16 cellular contexts compared by ENCODE assay signal in genomic region chr11:107263865-107264563, GRCh38.
DNase-seq lines count a peak whose midpoint lies in the region; ATAC-seq, FAIRE-seq and TF ChIP-seq lines count a peak whose summit lies in the region.
"Had no signal": no experiment of that assay in that cellular context is flagged by ENCODE, and none has a peak within 500 bp of the region (broad histone marks: within the 10 kb centered on the region; RNA-seq: fewer than 3 reads in every experiment).

No MANE protein-coding gene starts in this region.

- H3K27me3 Mint-ChIP-seq in HFFc6 (ENCODE audit: insufficient read depth) (no peaks in the 10 kb centered on the region), mesothelial cell of epicardium (ENCODE audit: low read depth) (no peaks in the 10 kb centered on the region)
- H3K27me3 Mint-ChIP-seq in activated T-cell treated with anti-CD3 and anti-CD28 coated beads, Interleukin-2, amount 50 U/mL, for 24 hours = peaks cover 3% of the 10 kb centered on the region

- H3K36me3 Mint-ChIP-seq in HFFc6 (ENCODE audit: low read depth) (no peaks in the 10 kb centered on the region), mesothelial cell of epicardium (no peaks in the 10 kb centered on the region)
- no peaks in the 10 kb centered on the region for H3K36me3 Mint-ChIP-seq in activated T-cell treated with anti-CD3 and anti-CD28 coated beads, Interleukin-2, amount 50 U/mL, for 24 hours (ENCODE audit: low read depth)

- TF ChIP-seq POLR2A in GM12892 (IDR thresholded peaks at IDR 0.05; ENCODE audit: low read depth, low read length) = no peak

- DNase-seq in GM12892 (ENCODE audit: insufficient read length) (no peak), OCI-M1 (lab: John Stamatoyannopoulos, UW) (peak; percentile 1), HFFc6 (no peak), mesothelial cell of epicardium (ENCODE audit: low spot score in 2 of 2, unreplicated experiment in 2 of 2) (no peak), pons (ENCODE audit: low spot score) (no peak)
- DNase-seq in activated T-cell treated with anti-CD3 and anti-CD28 coated beads, Interleukin-2, amount 50 U/mL, for 24 hours = no peak
- DNase-seq: COR-L47, erythroblast, IMR-90, NCI-H1105, pancreas had no signal

- peak; percentile 48 for FAIRE-seq in GM12892 (lab: Jason Lieb, UNC)
- FAIRE-seq: astrocyte, G401.6, H1, pancreas had no signal

- H3K9me3 Mint-ChIP-seq in HFFc6 = no peaks in the 10 kb centered on the region; the same call in none of the 2 replicates
- no peaks in the 10 kb centered on the region for H3K9me3 Mint-ChIP-seq in activated T-cell treated with anti-CD3 and anti-CD28 coated beads, Interleukin-2, amount 50 U/mL, for 24 hours
- no peaks in the 10 kb centered on the region for H3K9me3 Mint-ChIP-seq in mesothelial cell of epicardium

- TF ChIP-seq CTCF in HFFc6 (IDR thresholded peaks at IDR 0.05) = no peak
- no peak for TF ChIP-seq CTCF in mesothelial cell of epicardium (IDR thresholded peaks at IDR 0.05; ENCODE audit: unreplicated experiment)

- H3K4me3 Mint-ChIP-seq in HFFc6 = no peak overlapping the region
- H3K4me3 Mint-ChIP-seq in activated T-cell treated with anti-CD3 and anti-CD28 coated beads, Interleukin-2, amount 50 U/mL, for 24 hours = no peak overlapping the region
- H3K4me3 Mint-ChIP-seq in mesothelial cell of epicardium = no peak overlapping the region

- H3K27ac Mint-ChIP-seq in HFFc6 = no peak overlapping the region
- H3K27ac Mint-ChIP-seq in activated T-cell treated with anti-CD3 and anti-CD28 coated beads, Interleukin-2, amount 50 U/mL, for 24 hours = no peak overlapping the region
- no peak overlapping the region for H3K27ac Mint-ChIP-seq in mesothelial cell of epicardium

- H3K4me1 Mint-ChIP-seq in HFFc6 (ENCODE audit: low read depth) (no peaks in the 10 kb centered on the region), mesothelial cell of epicardium (peaks cover 27% of the 10 kb centered on the region)
- no peaks in the 10 kb centered on the region for H3K4me1 Mint-ChIP-seq in activated T-cell treated with anti-CD3 and anti-CD28 coated beads, Interleukin-2, amount 50 U/mL, for 24 hours (ENCODE audit: low read depth)

- ATAC-seq in GM19455 (IDR thresholded peaks at IDR 0.05; ENCODE audit: unreplicated experiment) (peak; percentile 61), HG02852 (IDR thresholded peaks at IDR 0.05; ENCODE audit: unreplicated experiment) (peak; percentile 87)
- ATAC-seq: pancreas had no signal
